Comparison of ENCODE assay signal across 8 cellular contexts in the genomic region with DNA sequence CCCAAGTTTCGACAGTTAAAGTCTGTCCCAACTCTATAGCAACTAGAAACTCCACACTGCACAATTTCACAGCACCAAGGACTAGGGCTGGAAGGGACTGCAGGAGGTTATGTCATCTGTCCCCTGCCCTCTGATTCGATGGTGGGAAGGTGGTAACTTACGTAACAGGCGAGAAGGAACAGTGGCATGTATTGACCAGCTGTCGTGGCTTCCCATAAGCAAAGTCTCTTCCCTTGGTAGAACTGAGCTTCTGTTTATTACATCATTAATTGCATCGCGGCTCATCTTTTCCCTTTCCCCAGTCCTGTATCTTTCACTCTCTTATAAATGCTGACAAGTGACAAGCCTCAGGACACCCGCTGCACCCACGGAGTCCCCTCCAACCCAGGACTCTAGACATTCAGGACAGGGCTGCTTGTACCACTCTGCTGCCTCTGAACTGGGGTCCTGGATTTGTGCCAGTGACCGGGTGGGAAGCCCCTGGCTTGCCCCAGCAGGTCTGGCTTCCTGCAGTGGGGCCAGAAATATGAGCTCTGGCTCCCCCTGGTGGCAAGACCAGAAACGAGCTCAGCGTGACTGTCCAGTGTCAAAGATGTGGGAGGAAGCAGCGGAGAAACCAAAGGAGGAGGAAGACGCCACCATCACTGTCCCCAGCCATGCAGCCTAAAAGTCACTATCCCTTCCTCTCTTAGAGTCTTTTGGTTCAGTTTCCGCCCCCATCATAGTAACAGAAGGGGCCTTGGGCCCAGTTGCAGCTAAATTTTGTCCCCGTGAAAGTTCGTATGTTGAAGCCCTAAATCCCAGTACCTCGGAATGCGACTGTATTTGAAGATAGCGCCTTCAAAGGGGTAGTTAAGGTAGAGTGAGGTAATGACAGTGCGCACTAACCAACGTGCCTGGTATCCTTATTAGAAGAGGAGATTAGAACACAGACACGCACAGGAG.
DNase-seq lines count a peak whose midpoint lies in the region; ATAC-seq and TF ChIP-seq lines count a peak whose summit lies in the region.

No MANE protein-coding gene starts in this region.

- no peaks in the 10 kb centered on the region for H3K4me1 Mint-ChIP-seq in activated CD4-positive, alpha-beta T cell treated with anti-CD3 and anti-CD28 coated beads for 36 hours

- H3K4me2 ChIP-seq in MM.1S (ENCODE audit: low read depth, low read length): no peak overlapping the region

- TF ChIP-seq CTCF in MM.1S (IDR thresholded peaks at IDR 0.05; ENCODE audit: low read length): peak; percentile 84
- TF ChIP-seq CTCF in choroid plexus epithelial cell (conservative IDR thresholded peaks at IDR 0.05; ENCODE audit: low read depth, low read length): peak; percentile 74
- TF ChIP-seq CTCF in lung (IDR thresholded peaks at IDR 0.05; ENCODE audit: control extremely low read depth, extremely low read depth): peak; percentile 36

- H3K27ac ChIP-seq in MM.1S (ENCODE audit: low read length): no peak overlapping the region
- no peak overlapping the region for H3K27ac ChIP-seq in lung (ENCODE audit: low read depth in 1 of 2, low read length in 1 of 2)

- no peak overlapping the region for H3K4me3 Mint-ChIP-seq in activated CD4-positive, alpha-beta T cell treated with anti-CD3 and anti-CD28 coated beads for 36 hours

- no peak overlapping the region for H3K4me3 ChIP-seq in MM.1S (ENCODE audit: low read length)
- no peak overlapping the region for H3K4me3 ChIP-seq in choroid plexus epithelial cell (ENCODE audit: low read depth, low read length)
- no peak overlapping the region for H3K4me3 ChIP-seq in lung

- H3K27me3 Mint-ChIP-seq in activated CD4-positive, alpha-beta T cell treated with anti-CD3 and anti-CD28 coated beads for 36 hours: peaks cover 20% of the 10 kb centered on the region

- H3K9me2 ChIP-seq in MM.1S (replicated peaks; ENCODE audit: insufficient read depth, low read length): no peaks in the 10 kb centered on the region

- POLR2A ChIA-PET in activated CD4-positive, alpha-beta T cell treated with anti-CD3 and anti-CD28 coated beads for 36 hours (lab: Charles Lee): no interaction called here

- H3K9me3 ChIP-seq in MM.1S (replicated peaks; ENCODE audit: insufficient read depth, low read length) (no peaks in the 10 kb centered on the region), lung (ENCODE audit: control insufficient read depth in 2 of 2, insufficient read depth in 1 of 2, low read length in 1 of 2) (no peaks in the 10 kb centered on the region)

- 48 to 51% methylated on average over 23 of the region's 23 CpGs for WGBS in lung, 2 donors

- H3K79me2 ChIP-seq in MM.1S (ENCODE audit: low read length): no peaks in the 10 kb centered on the region

- H3K27me3 ChIP-seq in MM.1S (replicated peaks; ENCODE audit: insufficient read depth, low read length) (no peaks in the 10 kb centered on the region), lung (ENCODE audit: control insufficient read depth, insufficient read depth) (no peaks in the 10 kb centered on the region)

- H3K27ac Mint-ChIP-seq in activated CD4-positive, alpha-beta T cell treated with anti-CD3 and anti-CD28 coated beads for 36 hours: no peak overlapping the region

- DNase-seq in activated gamma-delta T cell treated with Interleukin-2 at 50 U/mL for 16 hours: peak; percentile 46
- no peak for DNase-seq in activated gamma-delta T cell (lab: John Stamatoyannopoulos, UW)
- DNase-seq in MM.1S: peak; percentile 44
- DNase-seq in activated CD4-positive, alpha-beta T cell treated with anti-CD3 and anti-CD28 coated beads for 36 hours: peak; percentile 81
- DNase-seq in choroid plexus epithelial cell (ENCODE audit: low read depth): peak; percentile 50
- peak; percentile 43 for DNase-seq in lung (ENCODE audit: low spot score)
- peak; percentile 47 for DNase-seq in stimulated activated CD8-positive, alpha-beta memory T cell treated with anti-CD3 and anti-CD28 coated beads, Interleukin-4, amount 100 ng/mL, for 24 hours (ENCODE audit: low read depth)

- H4K20me1 ChIP-seq in MM.1S (ENCODE audit: insufficient read depth, low read length): no peaks in the 10 kb centered on the region

- no peaks in the 10 kb centered on the region for H3F3A ChIP-seq in MM.1S (ENCODE audit: insufficient read depth, low read length)

- no peaks in the 10 kb centered on the region for H3K36me3 Mint-ChIP-seq in activated CD4-positive, alpha-beta T cell treated with anti-CD3 and anti-CD28 coated beads for 36 hours (ENCODE audit: low read depth)

- no peak overlapping the region for H3K9ac ChIP-seq in MM.1S (ENCODE audit: low read length)

- no peaks in the 10 kb centered on the region for H3K9me3 Mint-ChIP-seq in activated CD4-positive, alpha-beta T cell treated with anti-CD3 and anti-CD28 coated beads for 36 hours (ENCODE audit: low read depth)

- peak; percentile 72 for ATAC-seq in activated CD4-positive, alpha-beta T cell treated with anti-CD3 and anti-CD28 coated beads for 36 hours
- ATAC-seq in lung (ENCODE audit: insufficient read depth, low FRiP score) (no peak), GM21825 (IDR thresholded peaks at IDR 0.05; ENCODE audit: unreplicated experiment) (no peak)

- CTCF ChIA-PET in activated CD4-positive, alpha-beta T cell treated with anti-CD3 and anti-CD28 coated beads for 36 hours (lab: Charles Lee): interaction anchor here (0.6 to 2.9 kb wide), 26 partner anchors 9 to 1849 kb away, joined by 3 to 18 read pairs (median 3); no protein-coding TSS in a partner anchor

- H2AFZ ChIP-seq in MM.1S (ENCODE audit: low read length): no peak overlapping the region

- intact Hi-C loops in activated CD4-positive, alpha-beta T cell treated with anti-CD3 and anti-CD28 coated beads for 36 hours (cut with DNase I, micrococcal nuclease): loop anchor here in 1 of 2 experiments (1.0 kb wide), 3 partner anchors 107 to 1848 kb away; no protein-coding TSS in a partner anchor

- H3K36me3 ChIP-seq in MM.1S (replicated peaks; ENCODE audit: insufficient read depth, low read length) (no peaks in the 10 kb centered on the region), lung (ENCODE audit: control insufficient read depth in 2 of 2, insufficient read depth in 2 of 2, low read length in 2 of 2) (no peaks in the 10 kb centered on the region)

- H3K4me1 ChIP-seq in MM.1S (ENCODE audit: low read length) (no peaks in the 10 kb centered on the region), lung (ENCODE audit: control insufficient read depth in 2 of 2, insufficient read depth in 2 of 2, low read length in 2 of 2) (no peaks in the 10 kb centered on the region)
